ENCODE assay signal across 1 cellular context in genomic region chr5:145830594-145830993, GRCh38.
TF ChIP-seq lines count a peak whose summit lies in the region.

No MANE protein-coding gene starts in this region.

TF ChIP-seq in IMR-90, 13 proteins besides CTCF, POLR2A, EP300 and RAD21:
- peak; percentile 45 for TF ChIP-seq CEBPB (IDR thresholded peaks at IDR 0.05; ENCODE audit: low read depth, low read length)
- no peak for TF ChIP-seq NFE2L2 (IDR thresholded peaks at IDR 0.05; ENCODE audit: low read depth, low read length)
- no peak for TF ChIP-seq MAZ (IDR thresholded peaks at IDR 0.05; ENCODE audit: borderline replicate concordance, low read depth, low read length)
